In the genomic region with DNA sequence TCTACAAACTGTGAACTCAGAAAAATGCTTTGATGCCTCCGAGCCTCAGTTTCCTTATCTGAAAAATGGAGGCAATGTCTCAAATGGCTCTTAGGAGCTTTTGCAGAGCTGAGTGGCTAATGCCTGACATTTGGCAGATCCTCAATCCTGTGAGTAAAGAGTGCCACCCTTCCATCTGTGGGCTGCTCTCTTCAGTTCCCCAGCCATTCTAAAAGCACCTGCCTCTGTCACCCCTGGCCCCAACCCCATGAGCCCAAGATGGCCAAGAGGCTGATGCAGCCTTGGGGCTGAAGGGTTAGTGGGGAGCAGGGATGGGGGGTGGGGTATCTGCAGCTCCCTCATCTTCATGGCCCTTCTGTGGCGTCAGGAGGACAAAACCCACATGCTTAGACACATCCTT, we compare ENCODE assay signal across 1 cellular context.
TF ChIP-seq lines count a peak whose summit lies in the region.

No MANE protein-coding gene starts in this region.

TF ChIP-seq in H1, 55 proteins besides CTCF, POLR2A, EP300 and RAD21:
- TF ChIP-seq EZH2 (IDR thresholded peaks at IDR 0.05; ENCODE audit: low read depth, low read length, severe bottlenecking): no peak
- no peak for TF ChIP-seq HDAC6 (IDR thresholded peaks at IDR 0.05; ENCODE audit: low read depth, low read length)
- TF ChIP-seq SP1 (IDR thresholded peaks at IDR 0.05; ENCODE audit: low read depth, low read length): no peak
- no peak for TF ChIP-seq NRF1 (IDR thresholded peaks at IDR 0.05; ENCODE audit: low read depth, low read length)
- no peak for TF ChIP-seq NANOG (IDR thresholded peaks at IDR 0.05; ENCODE audit: insufficient read depth, low read depth, low read length, poor library complexity, severe bottlenecking)
- no peak for TF ChIP-seq RBBP5 (IDR thresholded peaks at IDR 0.05; ENCODE audit: borderline replicate concordance, low read depth, low read length)
- no peak for TF ChIP-seq CTBP2 (IDR thresholded peaks at IDR 0.05; ENCODE audit: borderline replicate concordance, insufficient read depth, insufficient read length, low read length)
- no peak for TF ChIP-seq SP4 (IDR thresholded peaks at IDR 0.05; ENCODE audit: low read length)
- TF ChIP-seq SIX5 (IDR thresholded peaks at IDR 0.05; ENCODE audit: low read depth, low read length): no peak
- TF ChIP-seq SRF (IDR thresholded peaks at IDR 0.05; ENCODE audit: low read depth, low read length): no peak
- no peak for TF ChIP-seq SUZ12 (IDR thresholded peaks at IDR 0.05; ENCODE audit: low read length)
- TF ChIP-seq TAF7 (optimal IDR thresholded peaks at IDR 0.05; ENCODE audit: borderline replicate concordance, low read depth, low read length): no peak
